Comparison of ENCODE assay signal across 18 cellular contexts in genomic region chr11:129313588-129314288, GRCh38.
DNase-seq lines count a peak whose midpoint lies in the region; ATAC-seq and TF ChIP-seq lines count a peak whose summit lies in the region.
"Had no signal": no experiment of that assay in that cellular context is flagged by ENCODE, and none has a peak within 500 bp of the region (broad histone marks: within the 10 kb centered on the region; RNA-seq: fewer than 3 reads in every experiment).

No MANE protein-coding gene starts in this region.

- H3K4me1 ChIP-seq in Caco-2 (peaks cover 55% of the 10 kb centered on the region), transverse colon (peaks cover 7 to 38% (median 17%) of the 10 kb centered on the region in 4 donors)
- H3K4me1 ChIP-seq: testis had no signal

- H3K4me3 ChIP-seq in Caco-2 (ENCODE audit: low read depth, low read length) (no peak overlapping the region), transverse colon (no peak overlapping the region)
- H3K4me3 ChIP-seq: spleen, testis had no signal

- no peak for DNase-seq in Caco-2
- DNase-seq in NCI-H2029 (lab: John Stamatoyannopoulos, UW): peak; percentile 51
- no peak for DNase-seq in left lobe of liver (ENCODE audit: low spot score)
- DNase-seq in transverse colon: no peak
- DNase-seq: activated CD4-positive, alpha-beta T cell treated with anti-CD3 and anti-CD28 coated beads for 48 hours; activated T-cell treated with anti-CD3 and anti-CD28 coated beads, Interleukin-2, amount 50 U/mL, for 72 hours; NCI-H2107; OCI-M1; spleen; T-helper 17 cell; testis had no signal

- peaks cover 14% of the 10 kb centered on the region for H3K9me3 Mint-ChIP-seq in Caco-2 (ENCODE audit: unreplicated experiment)
- H3K9me3 Mint-ChIP-seq: activated T-cell treated with anti-CD3 and anti-CD28 coated beads, Interleukin-2, amount 50 U/mL, for 72 hours had no signal

- H3K36me3 ChIP-seq in Caco-2 (ENCODE audit: control insufficient read depth, insufficient read depth, low read length) (no peaks in the 10 kb centered on the region), transverse colon (no peaks in the 10 kb centered on the region)
- H3K36me3 ChIP-seq: brain microvascular endothelial cell, neutrophil, spleen had no signal

- intact Hi-C loops in Caco-2 (cut with micrococcal nuclease; ENCODE audit: unreplicated experiment) (loop anchor here (1.0 kb wide), 1 partner anchor 13 kb away; no protein-coding TSS in a partner anchor), transverse colon (cut with DNase I; ENCODE audit: low total_unique reads) (loop anchor here (2.0 kb wide), 1 partner anchor 27 kb away; no protein-coding TSS in a partner anchor)

- H3K36me3 Mint-ChIP-seq in Caco-2 (ENCODE audit: insufficient read depth, unreplicated experiment): peaks cover 15% of the 10 kb centered on the region
- H3K36me3 Mint-ChIP-seq: memory B cell had no signal

- H3K9me3 ChIP-seq in Caco-2 (no peaks in the 10 kb centered on the region), transverse colon (no peaks in the 10 kb centered on the region)
- H3K9me3 ChIP-seq: neutrophil, testis had no signal

- CTCF ChIA-PET in Caco-2 (lab: Charles Lee): interaction anchor here (0.7 kb wide), 1 partner anchor 18 kb away, joined by 3 read pairs; no protein-coding TSS in a partner anchor

- no peak overlapping the region for H3K4me3 Mint-ChIP-seq in Caco-2 (ENCODE audit: unreplicated experiment)
- H3K4me3 Mint-ChIP-seq: activated T-cell treated with anti-CD3 and anti-CD28 coated beads, Interleukin-2, amount 50 U/mL, for 72 hours; memory B cell; T-helper 17 cell had no signal

- BruUV-seq in Caco-2 (replicated peaks; lab: Mats Ljungman, UMichigan): no TSS peak

- no peak for TF ChIP-seq POLR2A in transverse colon (IDR thresholded peaks at IDR 0.05)

- H3K27me3 ChIP-seq in Caco-2 (replicated peaks; ENCODE audit: control insufficient read depth, insufficient read depth, low read length) (no peaks in the 10 kb centered on the region), transverse colon (no peaks in the 10 kb centered on the region)
- H3K27me3 ChIP-seq: brain microvascular endothelial cell, neutrophil, spleen, testis had no signal

- in situ Hi-C loops in transverse colon (cut with MboI; ENCODE audit: low pct_ligation_motif_present in 1 of 4, low pct_unique_long_range_greater_than_20kb in 1 of 4, low sequenced_read_pairs in 3 of 4): no loop called here

- POLR2A ChIA-PET in Caco-2 (lab: Charles Lee): interaction anchor here (0.5 to 0.6 kb wide), 2 partner anchors 10 to 237 kb away, joined by 3 read pairs; no protein-coding TSS in a partner anchor

- TF ChIP-seq CTCF in Caco-2 (IDR thresholded peaks at IDR 0.05; ENCODE audit: insufficient read depth in 1 of 2, low read depth in 1 of 2, low read length in 1 of 2, severe bottlenecking in 1 of 2, unreplicated experiment in 1 of 2) (no peak), transverse colon (IDR thresholded peaks at IDR 0.05) (no peak)

- ATAC-seq in left lobe of liver (peak; percentile 66), GM18858 (IDR thresholded peaks at IDR 0.05; ENCODE audit: unreplicated experiment) (no peak), GM21723 (IDR thresholded peaks at IDR 0.05; ENCODE audit: unreplicated experiment) (no peak), HG03565 (IDR thresholded peaks at IDR 0.05; ENCODE audit: unreplicated experiment) (no peak)
- ATAC-seq: activated T-cell treated with anti-CD3 and anti-CD28 coated beads, Interleukin-2, amount 50 U/mL, for 72 hours; T-helper 17 cell had no signal

- peaks cover 63% of the 10 kb centered on the region for H3K4me1 Mint-ChIP-seq in Caco-2 (ENCODE audit: low read depth, unreplicated experiment)

- no peak for TF ChIP-seq EP300 in transverse colon (IDR thresholded peaks at IDR 0.05; ENCODE audit: low read depth)

- WGBS in transverse colon (ENCODE audit: low coverage in 1 of 2), 2 donors: 64 to 71% methylated on average over 1 to 4 of the region's 4 CpGs

- H3K27ac ChIP-seq in cingulate gyrus (ENCODE audit: low read depth, low read length): peak overlapping the region; percentile 32
- no peak overlapping the region for H3K27ac ChIP-seq in transverse colon
- H3K27ac ChIP-seq: brain microvascular endothelial cell, neutrophil, spleen, testis had no signal

- H3K27ac Mint-ChIP-seq in Caco-2 (ENCODE audit: unreplicated experiment): peak overlapping the region; percentile 94
- H3K27ac Mint-ChIP-seq: activated T-cell treated with anti-CD3 and anti-CD28 coated beads, Interleukin-2, amount 50 U/mL, for 72 hours; memory B cell; T-helper 17 cell had no signal

- no peaks in the 10 kb centered on the region for H3K27me3 Mint-ChIP-seq in Caco-2 (ENCODE audit: insufficient read depth, unreplicated experiment)
